In the genomic region with DNA sequence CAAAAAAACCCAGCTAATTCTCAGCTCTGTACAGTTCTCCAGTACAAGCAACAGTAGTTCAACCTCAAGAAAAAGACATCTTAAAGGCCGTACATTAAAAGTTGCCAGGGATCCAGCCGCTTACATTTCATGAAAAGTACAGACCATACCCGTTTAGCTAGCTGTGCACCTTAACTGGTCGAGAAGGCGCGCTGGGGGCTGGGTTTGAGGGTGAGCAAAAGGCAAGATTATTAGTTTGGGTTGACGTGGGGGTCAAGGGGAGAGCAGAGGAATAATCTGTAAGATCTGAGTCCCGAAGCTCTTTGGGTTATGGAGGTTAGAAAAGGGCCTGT, we compare ENCODE assay signal across 8 cellular contexts. TPM values are rescaled to one million over a fixed set of nuclear protein-coding genes. Genes with fewer than 3 reads are reported as not detected.
DNase-seq lines count a peak whose midpoint lies in the region; ATAC-seq, FAIRE-seq and TF ChIP-seq lines count a peak whose summit lies in the region.

No MANE protein-coding gene starts in this region.

- H4K91ac ChIP-seq in H1 (replicated peaks; ENCODE audit: insufficient read length, low read length): peak overlapping the region; percentile 91

- no peak overlapping the region for H2BK20ac ChIP-seq in H1 (ENCODE audit: low read length)

- H3K79me1 ChIP-seq in H1 (ENCODE audit: low read depth, low read length): no peaks in the 10 kb centered on the region

- peaks cover 2% of the 10 kb centered on the region for H3K36me3 Mint-ChIP-seq in activated CD4-positive, alpha-beta memory T cell treated with anti-CD3 and anti-CD28 coated beads for 36 hours
- peaks cover 0 to 6% (median 0%) of the 10 kb centered on the region in 3 donors for H3K36me3 Mint-ChIP-seq in naive thymus-derived CD8-positive, alpha-beta T cell
- peaks cover 2% of the 10 kb centered on the region for H3K36me3 Mint-ChIP-seq in stimulated activated naive CD8-positive, alpha-beta T cell treated with anti-CD3 and anti-CD28 coated beads, Interleukin-15, Interleukin-2, amounts not matched to agents 100 ng/mL and 50 ng/mL, for 24 hours (ENCODE audit: low read depth)

- H3K23ac ChIP-seq in H1 (ENCODE audit: insufficient read length): no peak overlapping the region

- peak; percentile 28 for FAIRE-seq in H1 (lab: Jason Lieb, UNC)

- H3K14ac ChIP-seq in H1 (ENCODE audit: insufficient read length): no peak overlapping the region

- H3K9me3 ChIP-seq in DND-41 (ENCODE audit: insufficient read depth, low read length, severe bottlenecking): no peaks in the 10 kb centered on the region
- H3K9me3 ChIP-seq in MG63: peaks cover 2% of the 10 kb centered on the region; the same call in 1 of the 2 replicates
- no peaks in the 10 kb centered on the region for H3K9me3 ChIP-seq in H1 (ENCODE audit: insufficient read depth in 2 of 2, low read depth in 1 of 2, low read length in 1 of 2)

- H4K8ac ChIP-seq in H1 (ENCODE audit: extremely low read depth, insufficient read depth, low read length): peak overlapping the region; percentile 94; the same call in 1 of the 2 replicates

- H3K4me2 ChIP-seq in DND-41 (ENCODE audit: insufficient read depth, low read length): peak overlapping the region; percentile 78
- H3K4me2 ChIP-seq in H1 (ENCODE audit: insufficient read depth in 1 of 2, low read depth in 2 of 2, low read length in 2 of 2): peak overlapping the region; percentile 69 to 76

- no peak for TF ChIP-seq POLR2A in H1 (IDR thresholded peaks at IDR 0.05; ENCODE audit: control extremely low read depth in 1 of 2, low read depth in 2 of 2, low read length in 2 of 2)

- H3K4me3 Mint-ChIP-seq in activated CD4-positive, alpha-beta memory T cell treated with anti-CD3 and anti-CD28 coated beads for 36 hours: peak overlapping the region; percentile 92
- H3K4me3 Mint-ChIP-seq in naive thymus-derived CD8-positive, alpha-beta T cell: peak overlapping the region; percentile 92 to 99 (median 97)
- peak overlapping the region; percentile 90 for H3K4me3 Mint-ChIP-seq in stimulated activated naive CD8-positive, alpha-beta T cell treated with anti-CD3 and anti-CD28 coated beads, Interleukin-15, Interleukin-2, amounts not matched to agents 100 ng/mL and 50 ng/mL, for 24 hours

- 4% methylated on average over 8 of the region's 8 CpGs; no CpG with 5 or more reads in 1 of the 2 experiments for WGBS in H1 (ENCODE audit: extremely low coverage in 1 of 2, insufficient coverage in 1 of 2, insufficient read length in 1 of 2, insufficient replicate concordance in 2 of 2, low coverage in 1 of 2, low lambda C conversion rate in 2 of 2, missing lambda C conversion rate in 1 of 2), 2 experiments

- peak; percentile 5; the same call in 2 of the 3 replicates for ATAC-seq in DND-41 (ENCODE audit: insufficient read depth, low read depth)
- peak; percentile 8 for ATAC-seq in GM21825 (IDR thresholded peaks at IDR 0.05; ENCODE audit: unreplicated experiment)
- peak; percentile 20 to 26 for ATAC-seq in naive thymus-derived CD8-positive, alpha-beta T cell
- no peak for ATAC-seq in HG03457 (IDR thresholded peaks at IDR 0.05; ENCODE audit: unreplicated experiment)

- peaks cover 25% of the 10 kb centered on the region; the same call in 1 of the 2 replicates for H4K20me1 ChIP-seq in DND-41 (ENCODE audit: insufficient read depth, low read length)
- H4K20me1 ChIP-seq in H1 (replicated peaks in 1 of 2; ENCODE audit: control insufficient read depth in 1 of 2, insufficient read depth in 2 of 2, low read length in 2 of 2): no peaks in the 10 kb centered on the region

- no peak for TF ChIP-seq RAD21 in H1 (IDR thresholded peaks at IDR 0.05 in 1 of 2, conservative IDR thresholded peaks at IDR 0.05 in 1 of 2; ENCODE audit: low read depth in 2 of 2, low read length in 2 of 2)

- peak overlapping the region; percentile 76 for H2BK5ac ChIP-seq in H1 (ENCODE audit: low read depth, low read length)

- no peaks in the 10 kb centered on the region for H3K9me3 Mint-ChIP-seq in activated CD4-positive, alpha-beta memory T cell treated with anti-CD3 and anti-CD28 coated beads for 36 hours
- no peaks in the 10 kb centered on the region for H3K9me3 Mint-ChIP-seq in naive thymus-derived CD8-positive, alpha-beta T cell
- no peaks in the 10 kb centered on the region for H3K9me3 Mint-ChIP-seq in stimulated activated naive CD8-positive, alpha-beta T cell treated with anti-CD3 and anti-CD28 coated beads, Interleukin-15, Interleukin-2, amounts not matched to agents 100 ng/mL and 50 ng/mL, for 24 hours

- 0 out of 2 replicates have a peak, but pooled peaks cover 3% of the 10 kb centered on the region for H3K23me2 ChIP-seq in H1 (ENCODE audit: low read depth, low read length)

- H3K79me2 ChIP-seq in DND-41 (ENCODE audit: insufficient read depth, low read length) (peaks cover 54% of the 10 kb centered on the region), H1 (ENCODE audit: control insufficient read depth in 1 of 2, insufficient read depth in 2 of 2, low read length in 2 of 2) (peaks cover 4 to 36% of the 10 kb centered on the region in 2 experiments; a peak in 3 of 4 replicates)

- no peak for TF ChIP-seq EP300 in H1 (IDR thresholded peaks at IDR 0.05; ENCODE audit: borderline replicate concordance in 1 of 2, low read depth in 2 of 2, low read length in 2 of 2)

- peak overlapping the region; percentile 80 for H3K9ac ChIP-seq in DND-41 (ENCODE audit: low read depth, low read length)
- H3K9ac ChIP-seq in H1 (replicated peaks in 1 of 4; ENCODE audit: extremely low read depth in 1 of 4, low read depth in 3 of 4, low read length in 3 of 4): peak overlapping the region; percentile 69 to 92 (median 76)

- H2BK12ac ChIP-seq in H1 (ENCODE audit: low read depth, low read length): no peak overlapping the region

- H3K4me1 ChIP-seq in DND-41 (ENCODE audit: insufficient read depth, low read length) (peaks cover 31% of the 10 kb centered on the region), H1 (replicated peaks in 1 of 4; ENCODE audit: control insufficient read depth in 3 of 4, insufficient read depth in 4 of 4, low read length in 3 of 4) (0 out of 7 replicates have a peak, but pooled peaks cover 0 to 3% (median 0%) of the 10 kb centered on the region in 4 experiments)

- peak overlapping the region; percentile 95 for H3K56ac ChIP-seq in H1 (replicated peaks; ENCODE audit: insufficient read length, low read depth, low read length)

- no peak overlapping the region for H2BK15ac ChIP-seq in H1 (ENCODE audit: low read length)

- peak; percentile 61 for DNase-seq in DND-41
- DNase-seq in MG63: peak; percentile 59
- peak; percentile 59 for DNase-seq in activated CD4-positive, alpha-beta memory T cell treated with anti-CD3 and anti-CD28 coated beads for 36 hours
- DNase-seq in H1 (ENCODE audit: low read depth in 1 of 2, low spot score in 2 of 2): no peak
- DNase-seq in naive thymus-derived CD8-positive, alpha-beta T cell: peak in 7 of 10 donors; percentile 19 to 74 (median 41)

- peak overlapping the region; percentile 90 for H4K5ac ChIP-seq in H1 (ENCODE audit: insufficient read length, low read depth, low read length)

- peaks cover 4% of the 10 kb centered on the region for H3K27me3 ChIP-seq in DND-41 (ENCODE audit: insufficient read depth, low read length, poor library complexity)
- H3K27me3 ChIP-seq in MG63: no peaks in the 10 kb centered on the region
- H3K27me3 ChIP-seq in H1 (replicated peaks in 1 of 4; ENCODE audit: control insufficient read depth in 3 of 4, extremely low read depth in 1 of 4, insufficient read depth in 3 of 4, low read length in 3 of 4): no peaks in the 10 kb centered on the region

- H3K4ac ChIP-seq in H1 (replicated peaks; ENCODE audit: insufficient read length, low read depth, low read length): peak overlapping the region; percentile 81

- H3K27me3 Mint-ChIP-seq in activated CD4-positive, alpha-beta memory T cell treated with anti-CD3 and anti-CD28 coated beads for 36 hours: no peaks in the 10 kb centered on the region
- H3K27me3 Mint-ChIP-seq in naive thymus-derived CD8-positive, alpha-beta T cell: no peaks in the 10 kb centered on the region
- H3K27me3 Mint-ChIP-seq in stimulated activated naive CD8-positive, alpha-beta T cell treated with anti-CD3 and anti-CD28 coated beads, Interleukin-15, Interleukin-2, amounts not matched to agents 100 ng/mL and 50 ng/mL, for 24 hours: no peaks in the 10 kb centered on the region

- POLR2A ChIA-PET in activated CD4-positive, alpha-beta memory T cell treated with anti-CD3 and anti-CD28 coated beads for 36 hours (lab: Charles Lee): interaction anchor here (1.0 to 3.8 kb wide), 2 partner anchors 19 to 208 kb away, joined by 3 to 19 read pairs; a partner anchor contains a TSS
- POLR2A ChIA-PET in H1 (lab: Charles Lee; ENCODE audit: partially characterized antibody): interaction anchor here (0.5 to 2.7 kb wide), 9 partner anchors 9 to 1335 kb away, joined by 3 to 25 read pairs (median 4); no protein-coding TSS in a partner anchor
- POLR2A ChIA-PET in naive thymus-derived CD8-positive, alpha-beta T cell (lab: Charles Lee): interaction anchor here (0.6 to 3.1 kb wide), 14 partner anchors 9 to 1979 kb away, joined by 3 to 35 read pairs (median 7); a partner anchor contains a TSS

- H3K4me3 ChIP-seq in DND-41 (ENCODE audit: low read depth in 1 of 2, low read length in 2 of 2) (peak overlapping the region; percentile 56 to 94), MG63 (peak overlapping the region; percentile 91), H1 (ENCODE audit: extremely low read depth in 1 of 4, insufficient read depth in 2 of 4, low read depth in 3 of 4, low read length in 4 of 4) (peak overlapping the region; percentile 62 to 96 (median 92))

- peak overlapping the region; percentile 75 for H2BK120ac ChIP-seq in H1 (replicated peaks; ENCODE audit: low read depth, low read length)

- TF ChIP-seq CTCF in DND-41 (IDR thresholded peaks at IDR 0.05; ENCODE audit: borderline replicate concordance, extremely low read depth, low read length, poor library complexity, severe bottlenecking) (no peak), H1 (IDR thresholded peaks at IDR 0.05; ENCODE audit: control extremely low read depth in 1 of 3, insufficient read depth in 1 of 3, low read depth in 1 of 3, low read length in 3 of 3) (no peak)

- peak overlapping the region; percentile 89 for H2AFZ ChIP-seq in DND-41 (ENCODE audit: low read depth, low read length)
- peak overlapping the region; percentile 16; the same call in 1 of the 2 replicates for H2AFZ ChIP-seq in H1 (ENCODE audit: low read length)

- H3K18ac ChIP-seq in H1 (ENCODE audit: extremely low read depth, low read length): no peak overlapping the region; the same call in 1 of the 2 replicates

- intact Hi-C loops in activated CD4-positive, alpha-beta memory T cell treated with anti-CD3 and anti-CD28 coated beads for 36 hours (cut with micrococcal nuclease): loop anchor here (1.0 to 10.0 kb wide), 3 partner anchors 22 to 1311 kb away; a partner anchor contains a TSS

- CTCF ChIA-PET in activated CD4-positive, alpha-beta memory T cell treated with anti-CD3 and anti-CD28 coated beads for 36 hours (lab: Charles Lee): interaction anchor here (1.2 to 4.2 kb wide), 6 partner anchors 23 to 208 kb away, joined by 3 to 23 read pairs (median 5); a partner anchor contains a TSS
- CTCF ChIA-PET in H1 (lab: Charles Lee; ENCODE audit: partially characterized antibody): interaction anchor here (1.0 to 6.0 kb wide), 3 partner anchors 22 to 381 kb away, joined by 3 to 37 read pairs (median 3); no protein-coding TSS in a partner anchor

- H3K36me3 ChIP-seq in DND-41 (ENCODE audit: insufficient read depth, low read length): peaks cover 10% of the 10 kb centered on the region
- peaks cover 5% of the 10 kb centered on the region; the same call in 1 of the 2 replicates for H3K36me3 ChIP-seq in MG63
- no peaks in the 10 kb centered on the region; a peak in 1 of 8 replicates for H3K36me3 ChIP-seq in H1 (ENCODE audit: control insufficient read depth in 2 of 4, insufficient read depth in 4 of 4, low read length in 3 of 4)

- no peak overlapping the region for H2AK5ac ChIP-seq in H1 (ENCODE audit: low read depth, low read length)

- H3K4me1 Mint-ChIP-seq in activated CD4-positive, alpha-beta memory T cell treated with anti-CD3 and anti-CD28 coated beads for 36 hours (ENCODE audit: low read depth): peaks cover 20% of the 10 kb centered on the region
- peaks cover 20 to 40% (median 23%) of the 10 kb centered on the region in 4 donors for H3K4me1 Mint-ChIP-seq in naive thymus-derived CD8-positive, alpha-beta T cell
- peaks cover 35% of the 10 kb centered on the region for H3K4me1 Mint-ChIP-seq in stimulated activated naive CD8-positive, alpha-beta T cell treated with anti-CD3 and anti-CD28 coated beads, Interleukin-15, Interleukin-2, amounts not matched to agents 100 ng/mL and 50 ng/mL, for 24 hours (ENCODE audit: low read depth)

- H3K27ac Mint-ChIP-seq in activated CD4-positive, alpha-beta memory T cell treated with anti-CD3 and anti-CD28 coated beads for 36 hours: peak overlapping the region; percentile 95
- H3K27ac Mint-ChIP-seq in naive thymus-derived CD8-positive, alpha-beta T cell: peak overlapping the region; percentile 95 to 99 (median 97)
- peak overlapping the region; percentile 98 for H3K27ac Mint-ChIP-seq in stimulated activated naive CD8-positive, alpha-beta T cell treated with anti-CD3 and anti-CD28 coated beads, Interleukin-15, Interleukin-2, amounts not matched to agents 100 ng/mL and 50 ng/mL, for 24 hours

- H3K27ac ChIP-seq in DND-41 (ENCODE audit: low read length): peak overlapping the region; percentile 96
- peak overlapping the region; percentile 73 for H3K27ac ChIP-seq in H1 (ENCODE audit: low read depth, low read length)

RNA-seq across cellular contexts. Expression of a gene that starts 0.6 kb away (rescaled TPM):
- total RNA-seq in MG63 (2014; rRNA removed; shearing (Covaris generic); ENCODE audit: low replicate concordance): 16.5 and 18.0 TPM in 2 replicates
- 10 to 100 TPM; 16.2 to 17.9 TPM for total RNA-seq in activated CD4-positive, alpha-beta memory T cell treated with anti-CD3 and anti-CD28 coated beads for 36 hours
- 31.4 and 32.0 TPM in 2 replicates for total RNA-seq in H1 (2021; fragmentation: NEBNext Ultra II Directional; extraction: Animal tissue kit (Norgen Biotek cat#: 25700))
- polyA plus RNA-seq in H1 (2011; rRNA removed): 3.8 and 7.8 TPM in 2 replicates
- 9.6 TPM for polyA plus RNA-seq in H1 (2011; cell fraction: cytosol; rRNA removed)
- 9.2 TPM for polyA plus RNA-seq in H1 (2011; cell fraction: nucleus; rRNA removed)
- 7.0 to 19.6 TPM (median 9.5 TPM) in 4 replicates for polyA plus RNA-seq in H1 (2012, experiment 1 of 2)
- polyA plus RNA-seq in H1 (2012, experiment 2 of 2): 0.64 TPM
- 19.1 TPM for polyA plus RNA-seq in H1 (2013, experiment 1 of 2)
- polyA plus RNA-seq in H1 (2013, experiment 2 of 2): 17.7 TPM
- 22.2 and 32.8 TPM in 2 replicates for polyA minus RNA-seq in H1 (2011; rRNA and poly(A)+ RNA removed)
- 20.2 TPM for polyA minus RNA-seq in H1 (2011; cell fraction: cytosol; rRNA and poly(A)+ RNA removed)
- 50.2 TPM for polyA minus RNA-seq in H1 (2011; cell fraction: nucleus; rRNA and poly(A)+ RNA removed)
- 10 to 100 TPM; 51.5 to 62.1 TPM for total RNA-seq in naive thymus-derived CD8-positive, alpha-beta T cell
- polyA plus RNA-seq in naive thymus-derived CD8-positive, alpha-beta T cell: 1 to 10 TPM; 5.3 to 8.6 (median 7.6) TPM

Comparison
In these comparisons a context has a peak if more than half of its experiments do, and no peak if none do; other contexts are left out.
1. DNase-seq: peak in DND-41 (single experiment), MG63 (single experiment), activated CD4-positive, alpha-beta memory T cell treated with anti-CD3 and anti-CD28 coated beads for 36 hours (single experiment) and naive thymus-derived CD8-positive, alpha-beta T cell (7 of 10); none in H1 (0 of 2).
2. Peak in every context shown above with its lines, with median percentiles within 50 percentile points of each other: H3K4me3 ChIP-seq, H3K27ac Mint-ChIP-seq and H3K4me3 Mint-ChIP-seq.